ENCODE assay signal across 8 cellular contexts in genomic region chr1:7679159-7679872, GRCh38.
A peak's percentile ranks its signal among the peaks of the same experiment; 100 is the strongest.
DNase-seq lines count a peak whose midpoint lies in the region; ATAC-seq and TF ChIP-seq lines count a peak whose summit lies in the region.
"Had no signal": no experiment of that assay in that cellular context is flagged by ENCODE, and none has a peak within 500 bp of the region (broad histone marks: within the 10 kb centered on the region; RNA-seq: fewer than 3 reads in every experiment).

No MANE protein-coding gene starts in this region.

- DNase-seq in H9 (no peak), right lobe of liver (peak in 2 of 3 donors; percentile 10 to 34), tibial nerve (ENCODE audit: low spot score in 2 of 2) (no peak), GF-D8 (lab: John Stamatoyannopoulos, UW) (no peak)
- no peak for DNase-seq in stimulated activated effector memory CD8-positive, alpha-beta T cell treated with anti-CD3 and anti-CD28 coated beads, Interleukin-12 subunit alpha, Interleukin-12 subunit beta, amount 100 ng/mL, for 72 hours (ENCODE audit: low spot score in 2 of 2)
- no peak for DNase-seq in activated T-helper 1 cell treated with anti-CD3 and anti-CD28 coated beads, Interleukin-12 subunit alpha, Interleukin-12 subunit beta, Interleukin-2, Interleukin-4 antibody, amounts not matched to agents 30 ng/mL and 10 ng/mL and 1 ng/mL, durations not matched to agents 14 hours and 24 hours and 36 hours (ENCODE audit: low spot score)
- DNase-seq: Karpas-422 had no signal

- TF ChIP-seq EP300 in tibial nerve (IDR thresholded peaks at IDR 0.05), result no peak

- no peak overlapping the region for H3K23ac ChIP-seq in H9 (ENCODE audit: insufficient read length, low read depth, low read length)

- no peaks in the 10 kb centered on the region for H3K9me3 ChIP-seq in H9 (ENCODE audit: control insufficient read depth, low read depth, low read length)
- no peaks in the 10 kb centered on the region for H3K9me3 ChIP-seq in right lobe of liver
- H3K9me3 ChIP-seq in tibial nerve, result no peaks in the 10 kb centered on the region

- peak overlapping the region; percentile 70 to 76 for H3K4me3 Mint-ChIP-seq in H9
- H3K4me3 Mint-ChIP-seq in activated naive CD8-positive, alpha-beta T cell, result peak overlapping the region; percentile 64
- peak overlapping the region; percentile 68 for H3K4me3 Mint-ChIP-seq in stimulated activated effector memory CD8-positive, alpha-beta T cell treated with anti-CD3 and anti-CD28 coated beads, Interleukin-12 subunit alpha, Interleukin-12 subunit beta, amount 100 ng/mL, for 72 hours
- no peak overlapping the region for H3K4me3 Mint-ChIP-seq in activated T-helper 1 cell treated with anti-CD3 and anti-CD28 coated beads, Interleukin-12 subunit alpha, Interleukin-12 subunit beta, Interleukin-2, Interleukin-4 antibody, amounts not matched to agents 30 ng/mL and 10 ng/mL and 1 ng/mL, durations not matched to agents 14 hours and 24 hours and 36 hours

- H2AK5ac ChIP-seq in H9 (ENCODE audit: insufficient read length, low read length), result no peak overlapping the region

- H3K27ac ChIP-seq in H9 (ENCODE audit: insufficient read length, low read depth, low read length) (no peak overlapping the region), right lobe of liver (no peak overlapping the region), tibial nerve (peak overlapping the region in 1 of 4 donors; percentile 87)

- no peak overlapping the region for H3K4ac ChIP-seq in H9 (ENCODE audit: low read depth, low read length)

- H2BK120ac ChIP-seq in H9 (ENCODE audit: low read depth, low read length, poor library complexity, severe bottlenecking), result no peak overlapping the region

- WGBS in H9 (ENCODE audit: extremely low coverage, insufficient read length, low lambda C conversion rate), result no CpG with 5 or more reads among the region's 17 CpGs
- 75% methylated on average over 4 of the region's 17 CpGs for WGBS in right lobe of liver (ENCODE audit: insufficient coverage, low coverage, low lambda C conversion rate, missing lambda C conversion rate)
- 77 to 82% methylated on average over 15 to 17 of the region's 17 CpGs for WGBS in tibial nerve, 2 donors

- H3K9ac ChIP-seq in H9 (ENCODE audit: extremely low read depth, insufficient read length, low read length), result no peak overlapping the region

- no peaks in the 10 kb centered on the region for H3K79me2 ChIP-seq in H9 (ENCODE audit: insufficient read depth, low read length)

- TF ChIP-seq POLR2A in right lobe of liver (IDR thresholded peaks at IDR 0.05) (no peak), tibial nerve (IDR thresholded peaks at IDR 0.05) (no peak)

- H2BK12ac ChIP-seq in H9 (ENCODE audit: insufficient read length, low read depth, low read length), result no peak overlapping the region

- H3T11ph ChIP-seq in H9 (ENCODE audit: low read length), result no peak overlapping the region

- H3K9me3 Mint-ChIP-seq in H9, result no peaks in the 10 kb centered on the region
- no peaks in the 10 kb centered on the region for H3K9me3 Mint-ChIP-seq in activated naive CD8-positive, alpha-beta T cell (ENCODE audit: low read depth)
- no peaks in the 10 kb centered on the region for H3K9me3 Mint-ChIP-seq in stimulated activated effector memory CD8-positive, alpha-beta T cell treated with anti-CD3 and anti-CD28 coated beads, Interleukin-12 subunit alpha, Interleukin-12 subunit beta, amount 100 ng/mL, for 72 hours
- no peaks in the 10 kb centered on the region for H3K9me3 Mint-ChIP-seq in activated T-helper 1 cell treated with anti-CD3 and anti-CD28 coated beads, Interleukin-12 subunit alpha, Interleukin-12 subunit beta, Interleukin-2, Interleukin-4 antibody, amounts not matched to agents 30 ng/mL and 10 ng/mL and 1 ng/mL, durations not matched to agents 14 hours and 24 hours and 36 hours

- intact Hi-C loops in right lobe of liver (cut with DNase I), result loop anchor here in 1 of 2 donors (10.0 kb wide), 1 partner anchor 215 kb away; no protein-coding TSS in a partner anchor
- intact Hi-C loops in activated T-helper 1 cell treated with anti-CD3 and anti-CD28 coated beads, Interleukin-12 subunit alpha, Interleukin-12 subunit beta, Interleukin-2, Interleukin-4 antibody, amounts not matched to agents 30 ng/mL and 10 ng/mL and 1 ng/mL, durations not matched to agents 14 hours and 24 hours and 36 hours (cut with micrococcal nuclease), result no loop called here

- H4K5ac ChIP-seq in H9 (ENCODE audit: insufficient read length, low read depth, low read length), result no peak overlapping the region

- no peaks in the 10 kb centered on the region for H3K4me1 ChIP-seq in H9 (ENCODE audit: insufficient read depth, low read length)
- H3K4me1 ChIP-seq in right lobe of liver, result peaks cover 0 to 5% (median 0%) of the 10 kb centered on the region in 4 donors
- peaks cover 0 to 18% (median 3%) of the 10 kb centered on the region in 4 donors for H3K4me1 ChIP-seq in tibial nerve

- H3K4me1 Mint-ChIP-seq in H9, result peaks cover 0 to 7% of the 10 kb centered on the region in 2 experiments; a peak in 1 of 4 replicates
- H3K4me1 Mint-ChIP-seq in activated naive CD8-positive, alpha-beta T cell (ENCODE audit: low read depth), result no peaks in the 10 kb centered on the region
- H3K4me1 Mint-ChIP-seq in stimulated activated effector memory CD8-positive, alpha-beta T cell treated with anti-CD3 and anti-CD28 coated beads, Interleukin-12 subunit alpha, Interleukin-12 subunit beta, amount 100 ng/mL, for 72 hours, result no peaks in the 10 kb centered on the region
- no peaks in the 10 kb centered on the region for H3K4me1 Mint-ChIP-seq in activated T-helper 1 cell treated with anti-CD3 and anti-CD28 coated beads, Interleukin-12 subunit alpha, Interleukin-12 subunit beta, Interleukin-2, Interleukin-4 antibody, amounts not matched to agents 30 ng/mL and 10 ng/mL and 1 ng/mL, durations not matched to agents 14 hours and 24 hours and 36 hours (ENCODE audit: low read depth)

- H3K4me2 ChIP-seq in H9 (ENCODE audit: insufficient read depth, insufficient read length, low read length), result peak overlapping the region; percentile 28

- H4K8ac ChIP-seq in H9 (replicated peaks; ENCODE audit: insufficient read length, low read depth, low read length), result no peak overlapping the region

- H4K91ac ChIP-seq in H9 (ENCODE audit: insufficient read length, low read depth, low read length), result no peak overlapping the region

- H3K23me2 ChIP-seq in H9 (ENCODE audit: insufficient read length, low read depth, low read length, poor library complexity, severe bottlenecking), result peaks cover 11% of the 10 kb centered on the region

- peak overlapping the region in 1 of 3 donors; percentile 74 for H3K4me3 ChIP-seq in right lobe of liver
- peak overlapping the region in 2 of 4 donors; percentile 55 to 92 for H3K4me3 ChIP-seq in tibial nerve

- H3K27me3 Mint-ChIP-seq in H9 (ENCODE audit: low read depth), result peaks cover 48% of the 10 kb centered on the region
- H3K27me3 Mint-ChIP-seq in activated naive CD8-positive, alpha-beta T cell, result no peaks in the 10 kb centered on the region
- H3K27me3 Mint-ChIP-seq in activated T-helper 1 cell treated with anti-CD3 and anti-CD28 coated beads, Interleukin-12 subunit alpha, Interleukin-12 subunit beta, Interleukin-2, Interleukin-4 antibody, amounts not matched to agents 30 ng/mL and 10 ng/mL and 1 ng/mL, durations not matched to agents 14 hours and 24 hours and 36 hours (ENCODE audit: insufficient read depth), result peaks cover 10% of the 10 kb centered on the region

- no peak overlapping the region for H2AFZ ChIP-seq in H9 (ENCODE audit: low read length)

- no peak for ATAC-seq in right lobe of liver
- ATAC-seq in stimulated activated effector memory CD8-positive, alpha-beta T cell treated with anti-CD3 and anti-CD28 coated beads, Interleukin-12 subunit alpha, Interleukin-12 subunit beta, amount 100 ng/mL, for 72 hours, result no peak

- no peak overlapping the region for H3K18ac ChIP-seq in H9 (ENCODE audit: insufficient read length, low read depth, low read length)

- no peak overlapping the region for H2BK20ac ChIP-seq in H9 (ENCODE audit: low read depth, low read length, poor library complexity, severe bottlenecking)

- TF ChIP-seq CTCF in H9 (conservative IDR thresholded peaks at IDR 0.05) (no peak), right lobe of liver (IDR thresholded peaks at IDR 0.05) (no peak), tibial nerve (IDR thresholded peaks at IDR 0.05) (no peak)

- no peak overlapping the region; the same call in 1 of the 2 replicates for H3K14ac ChIP-seq in H9 (ENCODE audit: insufficient read depth, low read length)

- no peak overlapping the region for H2BK15ac ChIP-seq in H9 (ENCODE audit: low read depth, low read length)

- H2BK5ac ChIP-seq in H9 (ENCODE audit: insufficient read length, low read length), result no peak overlapping the region

- H3K79me1 ChIP-seq in H9 (ENCODE audit: insufficient read depth, low read depth, low read length, poor library complexity, severe bottlenecking), result no peaks in the 10 kb centered on the region

- H3K56ac ChIP-seq in H9 (ENCODE audit: insufficient read length, low read depth, low read length), result no peak overlapping the region

- H3K27me3 ChIP-seq in H9 (ENCODE audit: insufficient read depth, low read length) (no peaks in the 10 kb centered on the region; the same call in 1 of the 2 replicates), right lobe of liver (no peaks in the 10 kb centered on the region), tibial nerve (no peaks in the 10 kb centered on the region)

- no peaks in the 10 kb centered on the region for H4K20me1 ChIP-seq in H9 (ENCODE audit: control insufficient read depth, insufficient read depth, insufficient read length)

- no peak overlapping the region for H3K27ac Mint-ChIP-seq in H9
- H3K27ac Mint-ChIP-seq in activated naive CD8-positive, alpha-beta T cell, result no peak overlapping the region
- H3K27ac Mint-ChIP-seq in stimulated activated effector memory CD8-positive, alpha-beta T cell treated with anti-CD3 and anti-CD28 coated beads, Interleukin-12 subunit alpha, Interleukin-12 subunit beta, amount 100 ng/mL, for 72 hours, result no peak overlapping the region
- H3K27ac Mint-ChIP-seq in activated T-helper 1 cell treated with anti-CD3 and anti-CD28 coated beads, Interleukin-12 subunit alpha, Interleukin-12 subunit beta, Interleukin-2, Interleukin-4 antibody, amounts not matched to agents 30 ng/mL and 10 ng/mL and 1 ng/mL, durations not matched to agents 14 hours and 24 hours and 36 hours, result no peak overlapping the region

- H3K36me3 Mint-ChIP-seq in H9 (ENCODE audit: insufficient read depth in 1 of 3, low read depth in 3 of 3), result no peaks in the 10 kb centered on the region
- H3K36me3 Mint-ChIP-seq in activated naive CD8-positive, alpha-beta T cell, result no peaks in the 10 kb centered on the region
- no peaks in the 10 kb centered on the region for H3K36me3 Mint-ChIP-seq in stimulated activated effector memory CD8-positive, alpha-beta T cell treated with anti-CD3 and anti-CD28 coated beads, Interleukin-12 subunit alpha, Interleukin-12 subunit beta, amount 100 ng/mL, for 72 hours
- no peaks in the 10 kb centered on the region for H3K36me3 Mint-ChIP-seq in activated T-helper 1 cell treated with anti-CD3 and anti-CD28 coated beads, Interleukin-12 subunit alpha, Interleukin-12 subunit beta, Interleukin-2, Interleukin-4 antibody, amounts not matched to agents 30 ng/mL and 10 ng/mL and 1 ng/mL, durations not matched to agents 14 hours and 24 hours and 36 hours (ENCODE audit: low read depth)

- H3K36me3 ChIP-seq in right lobe of liver, result no peaks in the 10 kb centered on the region
- no peaks in the 10 kb centered on the region for H3K36me3 ChIP-seq in tibial nerve

Comparison
In these comparisons a context has a peak if more than half of its experiments do, and no peak if none do; other contexts are left out.
1. DNase-seq: peak in right lobe of liver (2 of 3); none in H9 (single experiment), stimulated activated effector memory CD8-positive, alpha-beta T cell treated with anti-CD3 and anti-CD28 coated beads, Interleukin-12 subunit alpha, Interleukin-12 subunit beta, amount 100 ng/mL, for 72 hours (0 of 2), tibial nerve (0 of 2), GF-D8 (single experiment) and activated T-helper 1 cell treated with anti-CD3 and anti-CD28 coated beads, Interleukin-12 subunit alpha, Interleukin-12 subunit beta, Interleukin-2, Interleukin-4 antibody, amounts not matched to agents 30 ng/mL and 10 ng/mL and 1 ng/mL, durations not matched to agents 14 hours and 24 hours and 36 hours (single experiment).